Comparison of ENCODE assay signal across 8 cellular contexts in genomic region chr16:75099738-75100615, GRCh38. TPM values are rescaled to one million over a fixed set of nuclear protein-coding genes. Genes with fewer than 3 reads are reported as not detected.
DNase-seq lines count a peak whose midpoint lies in the region; ATAC-seq and TF ChIP-seq lines count a peak whose summit lies in the region.

No MANE protein-coding gene starts in this region.

- H3K36me3 Mint-ChIP-seq in natural killer cell (no peaks in the 10 kb centered on the region), Calu3 (ENCODE audit: insufficient read depth, unreplicated experiment) (peaks cover 6% of the 10 kb centered on the region)

- intact Hi-C loops in natural killer cell (cut with micrococcal nuclease) = no loop called here
- intact Hi-C loops in Calu3 (cut with micrococcal nuclease; ENCODE audit: unreplicated experiment) = loop anchor here (5.0 kb wide), 1 partner anchor 88 kb away; no protein-coding TSS in a partner anchor

- no peak overlapping the region for H3K4me3 Mint-ChIP-seq in natural killer cell
- H3K4me3 Mint-ChIP-seq in Calu3 (ENCODE audit: low read depth, unreplicated experiment) = no peak overlapping the region

- H3K9me3 Mint-ChIP-seq in natural killer cell (no peaks in the 10 kb centered on the region), Calu3 (ENCODE audit: low read depth, unreplicated experiment) (peaks cover 2% of the 10 kb centered on the region)

- H3K27me3 Mint-ChIP-seq in natural killer cell (ENCODE audit: low read depth in 2 of 2) (peaks cover 5 to 14% of the 10 kb centered on the region in 2 donors), Calu3 (ENCODE audit: unreplicated experiment) (peaks cover 16% of the 10 kb centered on the region)

- no TSS peak for BruUV-seq in Calu3 (replicated peaks; lab: Mats Ljungman, UMichigan)

- H3K27ac Mint-ChIP-seq in natural killer cell (peak overlapping the region in 1 of 2 donors; percentile 31), Calu3 (ENCODE audit: unreplicated experiment) (no peak overlapping the region)

- H3K4me1 Mint-ChIP-seq in natural killer cell (peaks cover 12 to 20% of the 10 kb centered on the region in 2 donors), Calu3 (ENCODE audit: low read depth, unreplicated experiment) (peaks cover 15% of the 10 kb centered on the region)

- TF ChIP-seq CTCF in natural killer cell (IDR thresholded peaks at IDR 0.05) (no peak), Calu3 (IDR thresholded peaks at IDR 0.05; ENCODE audit: unreplicated experiment) (no peak)

- DNase-seq in NCI-H2171 treated with DMSO at 0.1 percent for 48 hours (lab: John Stamatoyannopoulos, UW) (peak; percentile 36), NCI-H2171 (lab: John Stamatoyannopoulos, UW) (no peak), HT1080 (ENCODE audit: low read depth) (peak; percentile 71), natural killer cell (no peak), Calu3 (no peak), amniotic stem cell (lab: John Stamatoyannopoulos, UW) (no peak), anterior cingulate cortex (lab: John Stamatoyannopoulos, UW) (no peak)
- peak; percentile 80 for DNase-seq in activated effector memory CD4-positive, alpha-beta T cell treated with anti-CD3 and anti-CD28 coated beads, Interleukin-2, amount 50 U/mL, for 16 hours

- ATAC-seq in natural killer cell = peak; percentile 41 to 68 (median 58)

- CTCF ChIA-PET in Calu3 (lab: Charles Lee) = no interaction called here

RNA-seq across cellular contexts. Expression of gene LDHD, which starts 16.6 kb away (rescaled TPM):
- not detected in 2 replicates for total RNA-seq in HT1080 (2014; rRNA removed; shearing (Covaris generic))
- 0.30 and 0.78 TPM in 2 replicates for polyA plus RNA-seq in HT1080 (2015; cell fraction: cytosol; rRNA removed)
- polyA plus RNA-seq in HT1080 (2015; cell fraction: nucleus; rRNA removed) = 1.3 and 1.5 TPM in 2 replicates
- total RNA-seq in natural killer cell = 1 to 10 TPM in 1 of 3 donors, under 1 TPM in 1, not detected in 1; 0.12 to 1.3 TPM
- total RNA-seq in Calu3 (2022) = 4.1 and 6.5 TPM in 2 replicates

RNA-seq across cellular contexts. Expression of gene ZFP1, which starts 48.3 kb away (rescaled TPM):
- 9.5 and 13.5 TPM in 2 replicates for total RNA-seq in HT1080 (2014; rRNA removed; shearing (Covaris generic))
- 7.4 and 9.0 TPM in 2 replicates for polyA plus RNA-seq in HT1080 (2015; cell fraction: cytosol; rRNA removed)
- polyA plus RNA-seq in HT1080 (2015; cell fraction: nucleus; rRNA removed) = 5.9 and 8.0 TPM in 2 replicates
- total RNA-seq in natural killer cell = 10 to 100 TPM in 2 of 3 donors, 1 to 10 TPM in 1; 9.0 to 16.2 (median 14.9) TPM
- 10.6 and 12.9 TPM in 2 replicates for total RNA-seq in Calu3 (2022)

Comparison
In these comparisons a context has a peak if more than half of its experiments do, and no peak if none do; other contexts are left out.
1. DNase-seq: peak in NCI-H2171 treated with DMSO at 0.1 percent for 48 hours (single experiment), HT1080 (single experiment) and activated effector memory CD4-positive, alpha-beta T cell treated with anti-CD3 and anti-CD28 coated beads, Interleukin-2, amount 50 U/mL, for 16 hours (single experiment); none in NCI-H2171 (single experiment), natural killer cell (single experiment), Calu3 (single experiment), amniotic stem cell (single experiment) and anterior cingulate cortex (0 of 58).